21 cellular contexts compared by ENCODE assay signal in genomic region chr16:49839462-49839825, GRCh38. TPM values are rescaled to one million over a fixed set of nuclear protein-coding genes. Genes with fewer than 3 reads are reported as not detected.
DNase-seq lines count a peak whose midpoint lies in the region; ATAC-seq, FAIRE-seq and TF ChIP-seq lines count a peak whose summit lies in the region.
"Had no signal": no experiment of that assay in that cellular context is flagged by ENCODE, and none has a peak within 500 bp of the region (broad histone marks: within the 10 kb centered on the region; RNA-seq: fewer than 3 reads in every experiment).

No MANE protein-coding gene starts in this region.

- TF ChIP-seq POLR2A in breast epithelium (IDR thresholded peaks at IDR 0.05) (no peak), H1 (IDR thresholded peaks at IDR 0.05; ENCODE audit: control extremely low read depth in 1 of 2, low read depth in 2 of 2, low read length in 2 of 2) (no peak)

- H2BK15ac ChIP-seq in H1 (ENCODE audit: low read length) = no peak overlapping the region

- POLR2A ChIA-PET in MCF 10A (lab: Yijun Ruan, JAX) (no interaction called here), H1 (lab: Charles Lee; ENCODE audit: partially characterized antibody) (interaction anchor here (1.2 to 2.0 kb wide), 2 partner anchors 14 to 18 kb away, joined by 3 to 8 read pairs; no protein-coding TSS in a partner anchor)

- TF ChIP-seq CTCF in breast epithelium (IDR thresholded peaks at IDR 0.05) = no peak
- no peak for TF ChIP-seq CTCF in MCF 10A (IDR thresholded peaks at IDR 0.05; ENCODE audit: unreplicated experiment)
- TF ChIP-seq CTCF in H1 (IDR thresholded peaks at IDR 0.05; ENCODE audit: control extremely low read depth in 1 of 3, insufficient read depth in 1 of 3, low read depth in 1 of 3, low read length in 3 of 3) = no peak
- TF ChIP-seq CTCF in nephron progenitor cell (IDR thresholded peaks at IDR 0.05) = no peak
- no peak for TF ChIP-seq CTCF in type B pancreatic cell (conservative IDR thresholded peaks at IDR 0.05)

- WGBS in H1 (ENCODE audit: extremely low coverage in 1 of 2, insufficient coverage in 1 of 2, insufficient read length in 1 of 2, insufficient replicate concordance in 2 of 2, low coverage in 1 of 2, low lambda C conversion rate in 2 of 2, missing lambda C conversion rate in 1 of 2), 2 experiments = 46% methylated on average over 11 of the region's 11 CpGs; no CpG with 5 or more reads in 1 of the 2 experiments

- no peak overlapping the region for H2BK20ac ChIP-seq in H1 (ENCODE audit: low read length)

- H3K36me3 ChIP-seq in breast epithelium = no peaks in the 10 kb centered on the region
- no peaks in the 10 kb centered on the region for H3K36me3 ChIP-seq in H1 (ENCODE audit: control insufficient read depth in 2 of 4, insufficient read depth in 4 of 4, low read length in 3 of 4)
- H3K36me3 ChIP-seq: cardiac muscle cell, left lung, spleen, thoracic aorta had no signal

- BruUV-seq in MCF 10A (replicated peaks; lab: Mats Ljungman, UMichigan) = no TSS peak

- no peak for TF ChIP-seq RAD21 in H1 (IDR thresholded peaks at IDR 0.05 in 1 of 2, conservative IDR thresholded peaks at IDR 0.05 in 1 of 2; ENCODE audit: low read depth in 2 of 2, low read length in 2 of 2)

- H3K4me3 Mint-ChIP-seq in MCF 10A (ENCODE audit: unreplicated experiment) = no peak overlapping the region
- peak overlapping the region; percentile 58 for H3K4me3 Mint-ChIP-seq in nephron progenitor cell
- peak overlapping the region; percentile 66 for H3K4me3 Mint-ChIP-seq in type B pancreatic cell
- H3K4me3 Mint-ChIP-seq: activated B cell treated with CpG ODN at 0.5 μM for 24 hours; activated naive CD8-positive, alpha-beta T cell treated with anti-CD3 and anti-CD28 coated beads, Interleukin-2, amount 50 U/mL, for 24 hours; T-helper 17 cell had no signal

- H3K27me3 Mint-ChIP-seq in MCF 10A (ENCODE audit: insufficient read depth, unreplicated experiment) (peaks cover 24% of the 10 kb centered on the region), nephron progenitor cell (ENCODE audit: low read depth, poor library complexity) (peaks cover 10% of the 10 kb centered on the region), type B pancreatic cell (peaks cover 20% of the 10 kb centered on the region)

- peak overlapping the region; percentile 71 for H3K18ac ChIP-seq in H1 (ENCODE audit: extremely low read depth, low read length)

- peak overlapping the region; percentile 61; the same call in 1 of the 2 replicates for H2AK5ac ChIP-seq in H1 (ENCODE audit: low read depth, low read length)

- H3K56ac ChIP-seq in H1 (replicated peaks; ENCODE audit: insufficient read length, low read depth, low read length) = no peak overlapping the region

- H3K27me3 ChIP-seq in breast epithelium (no peaks in the 10 kb centered on the region), H1 (replicated peaks in 1 of 4; ENCODE audit: control insufficient read depth in 3 of 4, extremely low read depth in 1 of 4, insufficient read depth in 3 of 4, low read length in 3 of 4) (no peaks in the 10 kb centered on the region)
- H3K27me3 ChIP-seq: cardiac muscle cell had no signal

- H3K27ac ChIP-seq in breast epithelium (peak overlapping the region; percentile 67 to 89), H1 (ENCODE audit: low read depth, low read length) (no peak overlapping the region)
- H3K27ac ChIP-seq: cardiac muscle cell, left lung, parathyroid adenoma had no signal

- H4K91ac ChIP-seq in H1 (replicated peaks; ENCODE audit: insufficient read length, low read length) = peak overlapping the region; percentile 62

- H3K9ac ChIP-seq in H1 (replicated peaks in 1 of 4; ENCODE audit: extremely low read depth in 1 of 4, low read depth in 3 of 4, low read length in 3 of 4) = no peak overlapping the region
- H3K9ac ChIP-seq: parathyroid adenoma had no signal

- no peak overlapping the region for H3K27ac Mint-ChIP-seq in MCF 10A (ENCODE audit: low read depth, unreplicated experiment)
- peak overlapping the region; percentile 18 for H3K27ac Mint-ChIP-seq in nephron progenitor cell
- no peak overlapping the region for H3K27ac Mint-ChIP-seq in type B pancreatic cell
- H3K27ac Mint-ChIP-seq: activated B cell treated with CpG ODN at 0.5 μM for 24 hours; activated naive CD8-positive, alpha-beta T cell treated with anti-CD3 and anti-CD28 coated beads, Interleukin-2, amount 50 U/mL, for 24 hours; T-helper 17 cell had no signal

- peaks cover 19 to 20% of the 10 kb centered on the region in 2 experiments for H4K20me1 ChIP-seq in H1 (replicated peaks in 1 of 2; ENCODE audit: control insufficient read depth in 1 of 2, insufficient read depth in 2 of 2, low read length in 2 of 2)

- H3K4ac ChIP-seq in H1 (replicated peaks; ENCODE audit: insufficient read length, low read depth, low read length) = no peak overlapping the region

- H3K23ac ChIP-seq in H1 (ENCODE audit: insufficient read length) = no peak overlapping the region

- peak overlapping the region; percentile 38 to 71 for H3K4me2 ChIP-seq in H1 (ENCODE audit: insufficient read depth in 1 of 2, low read depth in 2 of 2, low read length in 2 of 2)

- CTCF ChIA-PET in MCF 10A (lab: Yijun Ruan, JAX) (interaction anchor here (0.6 to 0.9 kb wide), 3 partner anchors 18 to 618 kb away, joined by 3 to 5 read pairs (median 3); no protein-coding TSS in a partner anchor), H1 (lab: Charles Lee; ENCODE audit: partially characterized antibody) (interaction anchor here (1.2 to 2.9 kb wide), 2 partner anchors 11 to 19 kb away, joined by 5 to 13 read pairs; no protein-coding TSS in a partner anchor)

- H2AFZ ChIP-seq in H1 (ENCODE audit: low read length) = no peak overlapping the region
- H2AFZ ChIP-seq: parathyroid adenoma had no signal

- no peaks in the 10 kb centered on the region for H3K9me3 ChIP-seq in breast epithelium
- no peaks in the 10 kb centered on the region for H3K9me3 ChIP-seq in H1 (ENCODE audit: insufficient read depth in 2 of 2, low read depth in 1 of 2, low read length in 1 of 2)
- H3K9me3 ChIP-seq: left lung, spleen, thoracic aorta had no signal

- DNase-seq in breast epithelium (ENCODE audit: low spot score in 2 of 2) = no peak
- DNase-seq in MCF 10A (ENCODE audit: unreplicated experiment) = no peak
- no peak for DNase-seq in H1 (ENCODE audit: low read depth in 1 of 2, low spot score in 2 of 2)
- no peak for DNase-seq in nephron progenitor cell
- DNase-seq in type B pancreatic cell (ENCODE audit: extremely low spot score, unreplicated experiment) = no peak
- DNase-seq in DMS153 (lab: John Stamatoyannopoulos, UW) = no peak
- no peak for DNase-seq in NCI-H1436 treated with DMSO at 0.1 percent for 48 hours (lab: John Stamatoyannopoulos, UW)
- DNase-seq: activated B cell treated with CpG ODN at 0.5 μM for 24 hours; activated CD8-positive, alpha-beta memory T cell treated with anti-CD3 and anti-CD28 coated beads for 24 hours; activated naive CD8-positive, alpha-beta T cell treated with anti-CD3 and anti-CD28 coated beads, Interleukin-2, amount 50 U/mL, for 24 hours; NCI-H1436; SHP77 treated with DMSO at 0.1 percent for 48 hours; spleen; T-helper 17 cell had no signal

- no peak for ATAC-seq in HG02642 (IDR thresholded peaks at IDR 0.05; ENCODE audit: poor library complexity, unreplicated experiment)
- ATAC-seq: activated naive CD8-positive, alpha-beta T cell treated with anti-CD3 and anti-CD28 coated beads, Interleukin-2, amount 50 U/mL, for 24 hours; left lung; T-helper 17 cell had no signal

- no peak overlapping the region for H4K8ac ChIP-seq in H1 (ENCODE audit: extremely low read depth, insufficient read depth, low read length)

- H3K4me3 ChIP-seq in breast epithelium = peak overlapping the region in 1 of 3 donors; percentile 66
- peak overlapping the region in 2 of 4 experiments; percentile 1 to 58; a peak in 3 of 8 replicates for H3K4me3 ChIP-seq in H1 (ENCODE audit: extremely low read depth in 1 of 4, insufficient read depth in 2 of 4, low read depth in 3 of 4, low read length in 4 of 4)
- H3K4me3 ChIP-seq: left lung had no signal

- H3K4me1 ChIP-seq in breast epithelium (peaks cover 0 to 6% of the 10 kb centered on the region in 2 donors), H1 (replicated peaks in 1 of 4; ENCODE audit: control insufficient read depth in 3 of 4, insufficient read depth in 4 of 4, low read length in 3 of 4) (peaks cover 10 to 58% (median 44%) of the 10 kb centered on the region in 4 experiments)

- H2BK120ac ChIP-seq in H1 (replicated peaks; ENCODE audit: low read depth, low read length) = no peak overlapping the region

- 0 out of 2 replicates have a peak overlapping the region, but pooled peaks have one; percentile 50 for H2BK12ac ChIP-seq in H1 (ENCODE audit: low read depth, low read length)

- peaks cover 6% of the 10 kb centered on the region for H3K23me2 ChIP-seq in H1 (ENCODE audit: low read depth, low read length)

- H3K9me3 Mint-ChIP-seq in MCF 10A (ENCODE audit: unreplicated experiment) (no peaks in the 10 kb centered on the region), nephron progenitor cell (no peaks in the 10 kb centered on the region), type B pancreatic cell (no peaks in the 10 kb centered on the region)
- H3K9me3 Mint-ChIP-seq: activated B cell treated with CpG ODN at 0.5 μM for 24 hours; activated naive CD8-positive, alpha-beta T cell treated with anti-CD3 and anti-CD28 coated beads, Interleukin-2, amount 50 U/mL, for 24 hours had no signal

- FAIRE-seq in H1 (lab: Jason Lieb, UNC) = no peak
- FAIRE-seq: H54 had no signal

- H3K36me3 Mint-ChIP-seq in MCF 10A (ENCODE audit: insufficient read depth, unreplicated experiment) (no peaks in the 10 kb centered on the region), nephron progenitor cell (ENCODE audit: low read depth) (no peaks in the 10 kb centered on the region), type B pancreatic cell (peaks cover 4% of the 10 kb centered on the region)

- peaks cover 3 to 91% of the 10 kb centered on the region in 2 experiments for H3K79me2 ChIP-seq in H1 (ENCODE audit: control insufficient read depth in 1 of 2, insufficient read depth in 2 of 2, low read length in 2 of 2)

- no peak for TF ChIP-seq EP300 in H1 (IDR thresholded peaks at IDR 0.05; ENCODE audit: borderline replicate concordance in 1 of 2, low read depth in 2 of 2, low read length in 2 of 2)

- no peaks in the 10 kb centered on the region for H3K4me1 Mint-ChIP-seq in MCF 10A (ENCODE audit: insufficient read depth, unreplicated experiment)
- peaks cover 78% of the 10 kb centered on the region for H3K4me1 Mint-ChIP-seq in nephron progenitor cell
- peaks cover 62% of the 10 kb centered on the region for H3K4me1 Mint-ChIP-seq in type B pancreatic cell (ENCODE audit: unreplicated experiment)
- H3K4me1 Mint-ChIP-seq: activated naive CD8-positive, alpha-beta T cell treated with anti-CD3 and anti-CD28 coated beads, Interleukin-2, amount 50 U/mL, for 24 hours had no signal

- H4K5ac ChIP-seq in H1 (ENCODE audit: insufficient read length, low read depth, low read length) = no peak overlapping the region

- peak overlapping the region; percentile 46; the same call in 1 of the 2 replicates for H2BK5ac ChIP-seq in H1 (ENCODE audit: low read depth, low read length)

- H3K14ac ChIP-seq in H1 (ENCODE audit: insufficient read length) = no peak overlapping the region

- H3K79me1 ChIP-seq in H1 (ENCODE audit: low read depth, low read length) = peaks cover 30% of the 10 kb centered on the region

- intact Hi-C loops in breast epithelium (cut with DNase I; ENCODE audit: low total_unique reads) = no loop called here
- intact Hi-C loops in MCF 10A (cut with micrococcal nuclease) = no loop called here

RNA-seq across cellular contexts. Expression of gene ZNF423, which starts 16.5 kb away (rescaled TPM):
- total RNA-seq in breast epithelium = 1 to 10 TPM; 4.7 to 8.0 (median 5.9) TPM
- not detected in 2 replicates for total RNA-seq in MCF 10A (2022)
- 52.3 and 55.0 TPM in 2 replicates for total RNA-seq in H1 (2021; fragmentation: NEBNext Ultra II Directional; extraction: Animal tissue kit (Norgen Biotek cat#: 25700))
- 38.2 and 41.2 TPM in 2 replicates for polyA plus RNA-seq in H1 (2011; rRNA removed)
- 21.9 TPM for polyA plus RNA-seq in H1 (2011; cell fraction: cytosol; rRNA removed)
- 39.6 TPM for polyA plus RNA-seq in H1 (2011; cell fraction: nucleus; rRNA removed)
- polyA plus RNA-seq in H1 (2012, experiment 1 of 2) = 39.6 to 51.6 TPM (median 48.3 TPM) in 4 replicates
- 33.1 TPM for polyA plus RNA-seq in H1 (2012, experiment 2 of 2)
- 24.8 TPM for polyA plus RNA-seq in H1 (2013, experiment 1 of 2)
- 27.0 TPM for polyA plus RNA-seq in H1 (2013, experiment 2 of 2)
- 47.8 and 68.0 TPM in 2 replicates for polyA minus RNA-seq in H1 (2011; rRNA and poly(A)+ RNA removed)
- 46.3 TPM for polyA minus RNA-seq in H1 (2011; cell fraction: cytosol; rRNA and poly(A)+ RNA removed)
- 49.0 TPM for polyA minus RNA-seq in H1 (2011; cell fraction: nucleus; rRNA and poly(A)+ RNA removed)
- 6.1 and 72.6 TPM in 2 replicates for total RNA-seq in type B pancreatic cell (ENCODE audit: low replicate concordance)
- total RNA-seq: A172, activated B cell treated with CpG ODN at 0.5 μM for 24 hours, T-helper 17 cell had no signal
